ENCODE assay signal across 9 cellular contexts in genomic region chr4:148044889-148045352, GRCh38.
DNase-seq lines count a peak whose midpoint lies in the region; ATAC-seq and TF ChIP-seq lines count a peak whose summit lies in the region.
"Had no signal": no experiment of that assay in that cellular context is flagged by ENCODE, and none has a peak within 500 bp of the region (broad histone marks: within the 10 kb centered on the region; RNA-seq: fewer than 3 reads in every experiment).

No MANE protein-coding gene starts in this region.

- 70 to 78% methylated on average over 5 of the region's 5 CpGs for WGBS in aorta, 2 donors

- ATAC-seq in GM19328 (IDR thresholded peaks at IDR 0.05; ENCODE audit: unreplicated experiment) (peak; percentile 94), HG03196 (IDR thresholded peaks at IDR 0.05; ENCODE audit: unreplicated experiment) (peak; percentile 99), aorta (ENCODE audit: low FRiP score) (peak; percentile 34)

- intact Hi-C loops in aorta (cut with DNase I), result no loop called here

- H3K4me1 ChIP-seq in aorta (ENCODE audit: control insufficient read depth in 1 of 2, insufficient read depth in 2 of 2, low read length in 2 of 2), result peaks cover 0 to 2% of the 10 kb centered on the region in 2 donors

- H3K4me3 ChIP-seq in AG04450 (ENCODE audit: low read depth, low read length), result no peak overlapping the region
- H3K4me3 ChIP-seq in aorta (ENCODE audit: low read length in 2 of 2), result no peak overlapping the region
- no peak overlapping the region for H3K4me3 ChIP-seq in H7 (ENCODE audit: insufficient read depth, low read depth, low read length)

- H3K9me3 ChIP-seq in AG04450 (ENCODE audit: control insufficient read depth, insufficient read depth, low read length) (no peaks in the 10 kb centered on the region), aorta (ENCODE audit: control insufficient read depth, low read length) (no peaks in the 10 kb centered on the region)
- H3K9me3 ChIP-seq: neutrophil had no signal

- CTCF ChIA-PET in AG04450 (lab: Charles Lee), result interaction anchor here (1.6 to 2.0 kb wide), 2 partner anchors 11 to 15 kb away, joined by 5 to 6 read pairs; no protein-coding TSS in a partner anchor

- H3K27ac ChIP-seq in AG04450 (ENCODE audit: low read depth, low read length) (no peak overlapping the region), aorta (ENCODE audit: low read depth in 1 of 2, low read length in 2 of 2) (no peak overlapping the region)
- H3K27ac ChIP-seq: neutrophil had no signal

- POLR2A ChIA-PET in AG04450 (lab: Yijun Ruan, JAX), result no interaction called here

- DNase-seq in AG04450 (ENCODE audit: low read depth, low spot score) (no peak), cerebellum (ENCODE audit: low spot score) (peak; percentile 13), aorta (no peak), T1000 (lab: John Stamatoyannopoulos, UW) (no peak), H7 (no peak)
- DNase-seq in stimulated activated CD4-positive, alpha-beta T cell treated with anti-CD3 and anti-CD28 coated beads, Interleukin-2, amount 100 ng/mL, for 24 hours, result no peak

- peak; percentile 15; the same call in 1 of the 2 replicates for TF ChIP-seq CTCF in AG04450 (IDR thresholded peaks at IDR 0.05; ENCODE audit: low read depth, low read length)

- H3K36me3 ChIP-seq in aorta (ENCODE audit: control insufficient read depth in 1 of 2, insufficient read depth in 2 of 2, low read length in 1 of 2) (peaks cover 0 to 8% of the 10 kb centered on the region in 2 donors), H7 (replicated peaks; ENCODE audit: control insufficient read depth, insufficient read depth, low read length) (no peaks in the 10 kb centered on the region)
- H3K36me3 ChIP-seq: neutrophil had no signal

- H3K27me3 ChIP-seq in AG04450 (ENCODE audit: control insufficient read depth, insufficient read depth, low read length) (no peaks in the 10 kb centered on the region), aorta (ENCODE audit: control insufficient read depth in 1 of 2, insufficient read depth in 2 of 2, low read length in 1 of 2) (no peaks in the 10 kb centered on the region), H7 (ENCODE audit: control insufficient read depth, insufficient read depth, low read length) (no peaks in the 10 kb centered on the region)
- H3K27me3 ChIP-seq: neutrophil had no signal

Comparison
In these comparisons a context has a peak if more than half of its experiments do, and no peak if none do; other contexts are left out.
1. ATAC-seq: peak in every context shown above with its lines; median percentile 99 in HG03196; 94 in GM19328; 34 in aorta.